Comparison of ENCODE assay signal across 18 cellular contexts in genomic region chr4:23348789-23349498, GRCh38.
DNase-seq lines count a peak whose midpoint lies in the region; ATAC-seq, FAIRE-seq and TF ChIP-seq lines count a peak whose summit lies in the region.
"Had no signal": no experiment of that assay in that cellular context is flagged by ENCODE, and none has a peak within 500 bp of the region (broad histone marks: within the 10 kb centered on the region; RNA-seq: fewer than 3 reads in every experiment).

No MANE protein-coding gene starts in this region.

- H3K4me3 ChIP-seq in BLaER1 treated with 17β-estradiol and CSF1 and Interleukin-3, amounts not matched to agents 10 nM and 100 nM, result no peak overlapping the region
- no peak overlapping the region for H3K4me3 ChIP-seq in GM23338
- no peak overlapping the region for H3K4me3 ChIP-seq in MM.1S (ENCODE audit: low read length)

- 0 out of 2 replicates have a peak overlapping the region, but pooled peaks have one; percentile 14 for H3K27ac Mint-ChIP-seq in GM23338
- H3K27ac Mint-ChIP-seq: H9 had no signal

- H3K9me2 ChIP-seq in GM23338 (ENCODE audit: insufficient read depth) (0 out of 2 replicates have a peak, but pooled peaks cover 3% of the 10 kb centered on the region), MM.1S (replicated peaks; ENCODE audit: insufficient read depth, low read length) (no peaks in the 10 kb centered on the region)

- H2AFZ ChIP-seq in GM23338, result no peak overlapping the region
- H2AFZ ChIP-seq in MM.1S (ENCODE audit: low read length), result 0 out of 2 replicates have a peak overlapping the region, but pooled peaks have one; percentile 45

- H3K79me2 ChIP-seq in GM23338 (replicated peaks; ENCODE audit: insufficient read depth), result no peaks in the 10 kb centered on the region
- H3K79me2 ChIP-seq in MM.1S (ENCODE audit: low read length), result no peaks in the 10 kb centered on the region

- no peak overlapping the region for H3K27ac ChIP-seq in BLaER1 treated with 17β-estradiol and CSF1 and Interleukin-3, amounts not matched to agents 10 nM and 100 nM
- no peak overlapping the region for H3K27ac ChIP-seq in GM23338 (ENCODE audit: low read depth)
- peak overlapping the region; percentile 89 for H3K27ac ChIP-seq in MM.1S (ENCODE audit: low read length)
- H3K27ac ChIP-seq: C4-2B had no signal

- H3K4me2 ChIP-seq in BLaER1 treated with 17β-estradiol and CSF1 and Interleukin-3, amounts not matched to agents 10 nM and 100 nM, result peak overlapping the region in 8 of 11 experiments; percentile 6 to 45 (median 30); a peak in 8 of 22 replicates
- no peak overlapping the region for H3K4me2 ChIP-seq in GM23338
- peak overlapping the region; percentile 55 for H3K4me2 ChIP-seq in MM.1S (ENCODE audit: low read depth, low read length)

- H3K4me3 Mint-ChIP-seq in GM23338, result no peak overlapping the region
- H3K4me3 Mint-ChIP-seq: H9 had no signal

- H3K9ac ChIP-seq in BLaER1 treated with 17β-estradiol and CSF1 and Interleukin-3, amounts not matched to agents 10 nM and 100 nM, result no peak overlapping the region
- peak overlapping the region; percentile 10; the same call in 1 of the 2 replicates for H3K9ac ChIP-seq in MM.1S (ENCODE audit: low read length)

- DNase-seq in GM23338 (ENCODE audit: low spot score) (no peak), MM.1S (peak; percentile 82), LoVo (ENCODE audit: low spot score) (no peak), RCC 7860 (ENCODE audit: low spot score) (no peak), mucosa of gallbladder (ENCODE audit: low spot score) (no peak), EL (no peak)
- DNase-seq: Caco-2, GDM1, H9, Kasumi-1, NCI-H1417, NCI-H2029, NCI-H2171 treated with DMSO at 0.1 percent for 48 hours, NCI-H774, SIG-M5 had no signal

- peaks cover 0 to 7% (median 4%) of the 10 kb centered on the region in 10 experiments; a peak in 11 of 20 replicates for H3K4me1 ChIP-seq in BLaER1 treated with 17β-estradiol and CSF1 and Interleukin-3, amounts not matched to agents 10 nM and 100 nM
- H3K4me1 ChIP-seq in GM23338 (ENCODE audit: insufficient read depth) (no peaks in the 10 kb centered on the region), MM.1S (ENCODE audit: low read length) (peaks cover 33% of the 10 kb centered on the region)
- H3K4me1 ChIP-seq: Caco-2 had no signal

- no peaks in the 10 kb centered on the region for H3K27me3 ChIP-seq in BLaER1 treated with 17β-estradiol and CSF1 and Interleukin-3, amounts not matched to agents 10 nM and 100 nM
- no peaks in the 10 kb centered on the region for H3K27me3 ChIP-seq in GM23338 (ENCODE audit: insufficient read depth)
- H3K27me3 ChIP-seq in MM.1S (replicated peaks; ENCODE audit: insufficient read depth, low read length), result no peaks in the 10 kb centered on the region

- H4K20me1 ChIP-seq in BLaER1 treated with 17β-estradiol and CSF1 and Interleukin-3, amounts not matched to agents 10 nM and 100 nM, result no peaks in the 10 kb centered on the region
- no peaks in the 10 kb centered on the region for H4K20me1 ChIP-seq in GM23338 (replicated peaks; ENCODE audit: insufficient read depth)
- no peaks in the 10 kb centered on the region for H4K20me1 ChIP-seq in MM.1S (ENCODE audit: insufficient read depth, low read length)

- ATAC-seq in GM18873 (IDR thresholded peaks at IDR 0.05; ENCODE audit: low FRiP score, unreplicated experiment) (peak; percentile 69), GM23338 (no peak)

- no peak for TF ChIP-seq CTCF in GM23338 (conservative IDR thresholded peaks at IDR 0.05; ENCODE audit: low read depth in 2 of 2)
- no peak for TF ChIP-seq CTCF in MM.1S (IDR thresholded peaks at IDR 0.05; ENCODE audit: low read length)

- H3K4me1 Mint-ChIP-seq in GM23338, result no peaks in the 10 kb centered on the region

- no peaks in the 10 kb centered on the region for H3K9me3 Mint-ChIP-seq in GM23338
- H3K9me3 Mint-ChIP-seq: H9 had no signal

- FAIRE-seq in RCC 7860 (lab: Jason Lieb, UNC), result no peak

- H3K9me3 ChIP-seq in BLaER1 treated with 17β-estradiol and CSF1 and Interleukin-3, amounts not matched to agents 10 nM and 100 nM (replicated peaks in 1 of 11), result no peaks in the 10 kb centered on the region
- no peaks in the 10 kb centered on the region for H3K9me3 ChIP-seq in MM.1S (replicated peaks; ENCODE audit: insufficient read depth, low read length)
- H3K9me3 ChIP-seq: Caco-2 had no signal

- no peaks in the 10 kb centered on the region for H3K36me3 ChIP-seq in BLaER1 treated with 17β-estradiol and CSF1 and Interleukin-3, amounts not matched to agents 10 nM and 100 nM
- H3K36me3 ChIP-seq in GM23338 (ENCODE audit: insufficient read depth) (no peaks in the 10 kb centered on the region), MM.1S (replicated peaks; ENCODE audit: insufficient read depth, low read length) (no peaks in the 10 kb centered on the region)

- no peaks in the 10 kb centered on the region for H3K27me3 Mint-ChIP-seq in GM23338 (ENCODE audit: insufficient read depth, low read depth, poor library complexity)

- no peaks in the 10 kb centered on the region for H3F3A ChIP-seq in GM23338 (replicated peaks; ENCODE audit: low read depth)
- H3F3A ChIP-seq in MM.1S (ENCODE audit: insufficient read depth, low read length), result peaks cover 18% of the 10 kb centered on the region

- no peaks in the 10 kb centered on the region for H3K36me3 Mint-ChIP-seq in GM23338 (ENCODE audit: low read depth)

TF ChIP-seq in GM23338, 12 proteins besides CTCF, POLR2A, EP300 and RAD21:
- no peak for TF ChIP-seq POLR2AphosphoS5 (IDR thresholded peaks at IDR 0.05; ENCODE audit: low read depth)
